In genomic region chr1:5563861-5564577, GRCh38 we compare ENCODE assay signal across 34 cellular contexts.
"Had no signal": no experiment of that assay in that cellular context is flagged by ENCODE, and none has a peak within 500 bp of the region (broad histone marks: within the 10 kb centered on the region; RNA-seq: fewer than 3 reads in every experiment).

No MANE protein-coding gene starts in this region.

- H3K9me3 Mint-ChIP-seq: activated T-helper 17 cell treated with anti-CD3 and anti-CD28 coated beads, Interleukin-2, amount 50 U/mL, for 72 hours had no signal

- H3K27ac Mint-ChIP-seq: activated B cell treated with CpG ODN at 0.5 μM for 24 hours; activated CD4-positive, alpha-beta memory T cell treated with anti-CD3 and anti-CD28 coated beads for 36 hours; activated CD4-positive, alpha-beta T cell treated with anti-CD3 and anti-CD28 coated beads, Interleukin-2, amount 10 ng/mL, durations not matched to agents 7 days and 5 days; activated CD8-positive, alpha-beta T cell treated with anti-CD3 and anti-CD28 coated beads for 36 hours; activated naive CD4-positive, alpha-beta T cell treated with anti-CD3 and anti-CD28 coated beads for 36 hours; activated naive CD4-positive, alpha-beta T cell treated with anti-CD3 and anti-CD28 coated beads, Interleukin-2, amount 50 U/mL, for 72 hours; activated naive CD8-positive, alpha-beta T cell treated with anti-CD3 and anti-CD28 coated beads for 36 hours; activated T-cell treated with anti-CD3 and anti-CD28 coated beads, Interleukin-2, amount 50 U/mL, for 72 hours; activated T-helper 1 cell treated with anti-CD3 and anti-CD28 coated beads, Interleukin-12 subunit alpha, Interleukin-12 subunit beta, Interleukin-2, Interleukin-4 antibody, amounts not matched to agents 30 ng/mL and 10 ng/mL and 1 ng/mL, durations not matched to agents 14 hours and 24 hours and 36 hours; activated T-helper 17 cell treated with anti-CD3 and anti-CD28 coated beads, Interleukin-2, amount 50 U/mL, for 72 hours; T-helper 1 cell treated with Interleukin-12 subunit alpha and Interleukin-12 subunit beta and Interleukin-4 antibody, amounts not matched to agents 30 μg/mL and 1 μg/mL, for 36 hours; T-helper 2 cell treated with Interferon-gamma antibody and Interleukin-4, amounts not matched to agents 5 μg/mL and 100 μg/mL, for 36 hours had no signal

- H3K27me3 Mint-ChIP-seq: activated B cell treated with CpG ODN at 0.5 μM for 24 hours had no signal

- ATAC-seq: activated CD8-positive, alpha-beta T cell treated with anti-CD3 and anti-CD28 coated beads for 36 hours; activated naive CD4-positive, alpha-beta T cell treated with anti-CD3 and anti-CD28 coated beads, Interleukin-2, amount 50 U/mL, for 72 hours; activated T-cell treated with anti-CD3 and anti-CD28 coated beads, Interleukin-2, amount 50 U/mL, for 4 hours; activated T-cell treated with anti-CD3 and anti-CD28 coated beads, Interleukin-2, amount 50 U/mL, for 72 hours; activated T-helper 17 cell treated with anti-CD3 and anti-CD28 coated beads, Interleukin-2, amount 50 U/mL, for 72 hours; body of pancreas had no signal

- H3K9me3 ChIP-seq: body of pancreas had no signal

- H3K4me3 ChIP-seq: adrenal gland, body of pancreas, breast epithelium had no signal

- H3K4me3 Mint-ChIP-seq: activated B cell treated with CpG ODN at 0.5 μM for 24 hours; activated CD4-positive, alpha-beta memory T cell treated with anti-CD3 and anti-CD28 coated beads for 36 hours; activated CD4-positive, alpha-beta T cell treated with anti-CD3 and anti-CD28 coated beads, Interleukin-2, amount 10 ng/mL, durations not matched to agents 7 days and 5 days; activated CD8-positive, alpha-beta T cell treated with anti-CD3 and anti-CD28 coated beads for 36 hours; activated naive CD4-positive, alpha-beta T cell treated with anti-CD3 and anti-CD28 coated beads for 36 hours; activated naive CD8-positive, alpha-beta T cell treated with anti-CD3 and anti-CD28 coated beads for 36 hours; activated T-cell treated with anti-CD3 and anti-CD28 coated beads, Interleukin-2, amount 50 U/mL, for 4 hours; activated T-cell treated with anti-CD3 and anti-CD28 coated beads, Interleukin-2, amount 50 U/mL, for 72 hours; activated T-helper 1 cell treated with anti-CD3 and anti-CD28 coated beads, Interleukin-12 subunit alpha, Interleukin-12 subunit beta, Interleukin-2, Interleukin-4 antibody, amounts not matched to agents 30 ng/mL and 10 ng/mL and 1 ng/mL, durations not matched to agents 14 hours and 24 hours and 36 hours; activated T-helper 17 cell treated with anti-CD3 and anti-CD28 coated beads, Interleukin-2, amount 50 U/mL, for 72 hours; T-helper 1 cell treated with Interleukin-12 subunit alpha and Interleukin-12 subunit beta and Interleukin-4 antibody, amounts not matched to agents 30 μg/mL and 1 μg/mL, for 36 hours; T-helper 2 cell treated with Interferon-gamma antibody and Interleukin-4, amounts not matched to agents 5 μg/mL and 100 μg/mL, for 36 hours had no signal

- H3K4me1 ChIP-seq: adrenal gland, body of pancreas, breast epithelium had no signal

- H3K36me3 ChIP-seq: adrenal gland, brain microvascular endothelial cell, breast epithelium had no signal

- H3K27me3 ChIP-seq: adrenal gland, body of pancreas, brain microvascular endothelial cell, breast epithelium had no signal

- H3K27ac ChIP-seq: adrenal gland, body of pancreas, brain microvascular endothelial cell, breast epithelium, VCaP had no signal

- H3K36me3 Mint-ChIP-seq: activated CD4-positive, alpha-beta memory T cell treated with anti-CD3 and anti-CD28 coated beads for 36 hours; activated naive CD8-positive, alpha-beta T cell treated with anti-CD3 and anti-CD28 coated beads for 36 hours had no signal

- DNase-seq: activated B cell treated with CpG ODN at 0.5 μM for 24 hours; activated CD4-positive, alpha-beta memory T cell treated with anti-CD3 and anti-CD28 coated beads for 36 hours; activated CD4-positive, alpha-beta T cell treated with anti-CD3 and anti-CD28 coated beads for 4 hours; activated CD4-positive, alpha-beta T cell treated with anti-CD3 and anti-CD28 coated beads, Interleukin-2, amount 10 ng/mL, durations not matched to agents 7 days and 5 days; activated CD4-positive, alpha-beta T cell treated with anti-CD3 and anti-CD28 coated beads, Interleukin-2, amount 50 U/mL, for 4 hours; activated CD4-positive, CD25-positive, alpha-beta regulatory T cell treated with anti-CD3 and anti-CD28 coated beads, Interleukin-2, amount 50 U/mL, for 72 hours; activated CD8-positive, alpha-beta T cell treated with anti-CD3 and anti-CD28 coated beads for 36 hours; activated effector memory CD4-positive, alpha-beta T cell treated with anti-CD3 and anti-CD28 coated beads, Interleukin-2, amount 50 U/mL, for 16 hours; activated gamma-delta T cell treated with Interleukin-2 at 50 U/mL for 16 hours; activated naive CD4-positive, alpha-beta T cell; activated naive CD4-positive, alpha-beta T cell treated with anti-CD3 and anti-CD28 coated beads for 36 hours; activated naive CD4-positive, alpha-beta T cell treated with anti-CD3 and anti-CD28 coated beads, Interleukin-2, amount 50 U/mL, for 16 hours; activated naive CD8-positive, alpha-beta T cell treated with anti-CD3 and anti-CD28 coated beads for 36 hours; activated T-cell treated with anti-CD3 and anti-CD28 coated beads for 4 hours; activated T-cell treated with anti-CD3 and anti-CD28 coated beads, Interleukin-2, amount 50 U/mL, for 1 hour; activated T-cell treated with anti-CD3 and anti-CD28 coated beads, Interleukin-2, amount 50 U/mL, for 4 hours; activated T-cell treated with anti-CD3 and anti-CD28 coated beads, Interleukin-2, amount 50 U/mL, for 72 hours; adrenal gland; amniotic stem cell; aorta; body of pancreas; brain microvascular endothelial cell; central memory CD4-positive, alpha-beta T cell; SW 1271; T-helper 1 cell; T-helper 2 cell; T-helper 9 cell had no signal

- H3K4me1 Mint-ChIP-seq: activated B cell treated with CpG ODN at 0.5 μM for 24 hours; activated CD4-positive, alpha-beta T cell treated with anti-CD3 and anti-CD28 coated beads, Interleukin-2, amount 10 ng/mL, durations not matched to agents 7 days and 5 days; activated naive CD8-positive, alpha-beta T cell treated with anti-CD3 and anti-CD28 coated beads for 36 hours; activated T-helper 17 cell treated with anti-CD3 and anti-CD28 coated beads, Interleukin-2, amount 50 U/mL, for 72 hours had no signal
